1 cellular context compared by ENCODE assay signal in the genomic region with DNA sequence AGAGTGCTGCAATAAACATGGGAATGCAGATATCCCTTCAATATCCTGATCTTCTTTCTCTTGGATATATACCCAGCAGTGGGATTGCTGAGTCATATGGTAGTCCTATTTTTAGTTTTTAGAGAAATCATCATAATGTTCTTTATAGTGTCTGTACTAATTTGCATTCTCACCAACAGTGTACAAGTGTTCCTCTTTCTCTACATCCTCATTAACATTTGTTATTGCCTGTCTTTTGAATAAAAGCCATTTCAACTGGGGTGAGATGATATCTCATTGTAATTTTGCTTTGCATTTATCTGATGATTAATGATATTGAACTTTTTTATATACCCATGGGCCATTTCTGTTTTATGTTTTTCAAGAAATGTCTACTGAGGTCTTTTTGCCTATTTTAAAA.
TF ChIP-seq lines count a peak whose summit lies in the region.

No MANE protein-coding gene starts in this region.

TF ChIP-seq in HepG2, 621 proteins besides CTCF, POLR2A, EP300 and RAD21:
- TF ChIP-seq REST (IDR thresholded peaks at IDR 0.05; ENCODE audit: borderline replicate concordance in 1 of 2, low read depth in 1 of 2, low read length in 2 of 2), result no peak
- TF ChIP-seq AHR (CRISPR knock-in tag; IDR thresholded peaks at IDR 0.05), result no peak
- TF ChIP-seq HNRNPK (IDR thresholded peaks at IDR 0.05; ENCODE audit: low read depth, low read length, poor library complexity, severe bottlenecking), result no peak
- no peak for TF ChIP-seq ZNF24 (IDR thresholded peaks at IDR 0.05)
- TF ChIP-seq, protein P1, sequence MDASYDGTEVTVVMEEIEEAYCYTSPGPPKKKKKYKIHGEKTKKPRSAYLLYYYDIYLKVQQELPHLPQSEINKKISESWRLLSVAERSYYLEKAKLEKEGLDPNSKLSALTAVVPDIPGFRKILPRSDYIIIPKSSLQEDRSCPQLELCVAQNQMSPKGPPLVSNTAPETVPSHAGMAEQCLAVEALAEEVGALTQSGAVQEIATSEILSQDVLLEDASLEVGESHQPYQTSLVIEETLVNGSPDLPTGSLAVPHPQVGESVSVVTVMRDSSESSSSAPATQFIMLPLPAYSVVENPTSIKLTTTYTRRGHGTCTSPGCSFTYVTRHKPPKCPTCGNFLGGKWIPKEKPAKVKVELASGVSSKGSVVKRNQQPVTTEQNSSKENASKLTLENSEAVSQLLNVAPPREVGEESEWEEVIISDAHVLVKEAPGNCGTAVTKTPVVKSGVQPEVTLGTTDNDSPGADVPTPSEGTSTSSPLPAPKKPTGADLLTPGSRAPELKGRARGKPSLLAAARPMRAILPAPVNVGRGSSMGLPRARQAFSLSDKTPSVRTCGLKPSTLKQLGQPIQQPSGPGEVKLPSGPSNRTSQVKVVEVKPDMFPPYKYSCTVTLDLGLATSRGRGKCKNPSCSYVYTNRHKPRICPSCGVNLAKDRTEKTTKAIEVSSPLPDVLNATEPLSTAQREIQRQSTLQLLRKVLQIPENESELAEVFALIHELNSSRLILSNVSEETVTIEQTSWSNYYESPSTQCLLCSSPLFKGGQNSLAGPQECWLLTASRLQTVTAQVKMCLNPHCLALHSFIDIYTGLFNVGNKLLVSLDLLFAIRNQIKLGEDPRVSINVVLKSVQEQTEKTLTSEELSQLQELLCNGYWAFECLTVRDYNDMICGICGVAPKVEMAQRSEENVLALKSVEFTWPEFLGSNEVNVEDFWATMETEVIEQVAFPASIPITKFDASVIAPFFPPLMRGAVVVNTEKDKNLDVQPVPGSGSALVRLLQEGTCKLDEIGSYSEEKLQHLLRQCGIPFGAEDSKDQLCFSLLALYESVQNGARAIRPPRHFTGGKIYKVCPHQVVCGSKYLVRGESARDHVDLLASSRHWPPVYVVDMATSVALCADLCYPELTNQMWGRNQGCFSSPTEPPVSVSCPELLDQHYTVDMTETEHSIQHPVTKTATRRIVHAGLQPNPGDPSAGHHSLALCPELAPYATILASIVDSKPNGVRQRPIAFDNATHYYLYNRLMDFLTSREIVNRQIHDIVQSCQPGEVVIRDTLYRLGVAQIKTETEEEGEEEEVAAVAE (CRISPR knock-in tag; IDR thresholded peaks at IDR 0.05; ENCODE audit: borderline replicate concordance), result no peak
- no peak for TF ChIP-seq ATF3 (CRISPR knock-in tag; IDR thresholded peaks at IDR 0.05)
- TF ChIP-seq, protein P2, sequence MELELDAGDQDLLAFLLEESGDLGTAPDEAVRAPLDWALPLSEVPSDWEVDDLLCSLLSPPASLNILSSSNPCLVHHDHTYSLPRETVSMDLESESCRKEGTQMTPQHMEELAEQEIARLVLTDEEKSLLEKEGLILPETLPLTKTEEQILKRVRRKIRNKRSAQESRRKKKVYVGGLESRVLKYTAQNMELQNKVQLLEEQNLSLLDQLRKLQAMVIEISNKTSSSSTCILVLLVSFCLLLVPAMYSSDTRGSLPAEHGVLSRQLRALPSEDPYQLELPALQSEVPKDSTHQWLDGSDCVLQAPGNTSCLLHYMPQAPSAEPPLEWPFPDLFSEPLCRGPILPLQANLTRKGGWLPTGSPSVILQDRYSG (CRISPR knock-in tag; IDR thresholded peaks at IDR 0.05), result no peak
- no peak for TF ChIP-seq ZNF564 (CRISPR knock-in tag; IDR thresholded peaks at IDR 0.05)
- no peak for TF ChIP-seq DNMT3B (CRISPR knock-in tag; conservative IDR thresholded peaks at IDR 0.05)
- no peak for TF ChIP-seq REPIN1 (CRISPR knock-in tag; IDR thresholded peaks at IDR 0.05; ENCODE audit: borderline replicate concordance, low read depth)
- TF ChIP-seq ATF4 (CRISPR knock-in tag; IDR thresholded peaks at IDR 0.05), result no peak
